23 cellular contexts compared by ENCODE assay signal in genomic region chr4:95998311-95998710, GRCh38.
DNase-seq lines count a peak whose midpoint lies in the region; ATAC-seq, FAIRE-seq and TF ChIP-seq lines count a peak whose summit lies in the region.
"Had no signal": no experiment of that assay in that cellular context is flagged by ENCODE, and none has a peak within 500 bp of the region (broad histone marks: within the 10 kb centered on the region; RNA-seq: fewer than 3 reads in every experiment).

No MANE protein-coding gene starts in this region.

- 75% methylated on average over 2 of the region's 2 CpGs for WGBS in mesenchymal stem cell
- WGBS in esophagus squamous epithelium, 2 donors = 66 to 84% methylated on average over 2 of the region's 2 CpGs

- DNase-seq in DMS53 (lab: John Stamatoyannopoulos, UW) = peak; percentile 34
- DNase-seq in DMS53 treated with DMSO at 0.1 percent for 48 hours (lab: John Stamatoyannopoulos, UW; ENCODE audit: unreplicated experiment) = no peak
- peak; percentile 78 for DNase-seq in NCI-H226
- peak; percentile 61 for DNase-seq in bronchial epithelial cell (ENCODE audit: low read depth)
- peak; percentile 33 for DNase-seq in mesenchymal stem cell
- DNase-seq in esophagus squamous epithelium (lab: John Stamatoyannopoulos, UW) = no peak
- no peak for DNase-seq in HuH-7.5 (ENCODE audit: low spot score)
- DNase-seq: Calu3; CD4-positive, CD25-positive, alpha-beta regulatory T cell; DMS79; MM.1S; NCI-H1417 treated with DMSO at 0.1 percent for 48 hours; NCI-H2029; NCI-H510A treated with DMSO at 0.1 percent for 48 hours; NCI-H82; Right ventricle myocardium superior had no signal

- H3K9me3 ChIP-seq in mesenchymal stem cell (ENCODE audit: control insufficient read depth, low read length) (no peaks in the 10 kb centered on the region), esophagus squamous epithelium (no peaks in the 10 kb centered on the region)

- H3K27ac ChIP-seq in mesenchymal stem cell (ENCODE audit: low read length, poor library complexity, severe bottlenecking) (no peak overlapping the region), esophagus squamous epithelium (no peak overlapping the region)
- H3K27ac ChIP-seq: 22Rv1, KMS-11, SK-N-MC had no signal

- H3K27me3 ChIP-seq in bronchial epithelial cell (ENCODE audit: control insufficient read depth, insufficient read depth, low read length) = no peaks in the 10 kb centered on the region
- no peaks in the 10 kb centered on the region for H3K27me3 ChIP-seq in mesenchymal stem cell (ENCODE audit: control insufficient read depth in 1 of 2, insufficient read depth in 1 of 2, low read length in 2 of 2)
- no peaks in the 10 kb centered on the region for H3K27me3 ChIP-seq in esophagus squamous epithelium

- no peak overlapping the region for H3K18ac ChIP-seq in mesenchymal stem cell (ENCODE audit: low read depth in 1 of 2, low read length in 2 of 2)

- no peak for ATAC-seq in GM21576 (IDR thresholded peaks at IDR 0.05; ENCODE audit: unreplicated experiment)
- ATAC-seq: HCT116, HepG2, Panc1 had no signal

- H4K91ac ChIP-seq in mesenchymal stem cell (ENCODE audit: low read length) = no peak overlapping the region

- H3K4me1 ChIP-seq in mesenchymal stem cell (ENCODE audit: control insufficient read depth, insufficient read depth, low read depth, low read length) (no peaks in the 10 kb centered on the region), esophagus squamous epithelium (no peaks in the 10 kb centered on the region)

- no peaks in the 10 kb centered on the region for H3K36me3 ChIP-seq in bronchial epithelial cell (ENCODE audit: control insufficient read depth, insufficient read depth, low read length)
- no peaks in the 10 kb centered on the region for H3K36me3 ChIP-seq in mesenchymal stem cell (ENCODE audit: control insufficient read depth in 1 of 2, insufficient read depth in 2 of 2, low read depth in 1 of 2, low read length in 2 of 2)
- no peaks in the 10 kb centered on the region for H3K36me3 ChIP-seq in esophagus squamous epithelium

- TF ChIP-seq CTCF in bronchial epithelial cell (IDR thresholded peaks at IDR 0.05; ENCODE audit: insufficient read depth, low read length, severe bottlenecking) (no peak), esophagus squamous epithelium (IDR thresholded peaks at IDR 0.05) (no peak)

- H3K4me3 ChIP-seq in bronchial epithelial cell (ENCODE audit: low read depth, low read length) (no peak overlapping the region), mesenchymal stem cell (ENCODE audit: insufficient read depth in 1 of 2, low read depth in 1 of 2, low read length in 2 of 2) (no peak overlapping the region), esophagus squamous epithelium (no peak overlapping the region)
- H3K4me3 ChIP-seq: SK-N-MC had no signal

- FAIRE-seq in bronchial epithelial cell (lab: Jason Lieb, UNC) = no peak
- FAIRE-seq: HepG2 had no signal

- no peak overlapping the region for H4K8ac ChIP-seq in mesenchymal stem cell (ENCODE audit: low read length)

- no peak overlapping the region for H2BK15ac ChIP-seq in mesenchymal stem cell (ENCODE audit: low read depth, poor library complexity, severe bottlenecking)

- H2BK12ac ChIP-seq in mesenchymal stem cell (ENCODE audit: low read length in 2 of 2) = no peak overlapping the region

- no peak overlapping the region for H2BK5ac ChIP-seq in mesenchymal stem cell (ENCODE audit: low read depth, low read length, poor library complexity, severe bottlenecking)

- TF ChIP-seq POLR2A in esophagus squamous epithelium (IDR thresholded peaks at IDR 0.05) = no peak

- intact Hi-C loops in esophagus squamous epithelium (cut with DNase I) = no loop called here

- H3K23ac ChIP-seq in mesenchymal stem cell (ENCODE audit: low read length in 2 of 2) = no peak overlapping the region

- H3K4me2 ChIP-seq in mesenchymal stem cell (ENCODE audit: low read length, poor library complexity, severe bottlenecking) = no peak overlapping the region
- H3K4me2 ChIP-seq: KMS-11 had no signal

- H3K9ac ChIP-seq in mesenchymal stem cell (ENCODE audit: low read length) = no peak overlapping the region
- H3K9ac ChIP-seq: KMS-11 had no signal

- H3K79me1 ChIP-seq in mesenchymal stem cell (replicated peaks; ENCODE audit: low read length, poor library complexity, severe bottlenecking) = no peaks in the 10 kb centered on the region

- H3K4ac ChIP-seq in mesenchymal stem cell (ENCODE audit: low read depth in 1 of 2, low read length in 2 of 2) = no peak overlapping the region

- H2BK120ac ChIP-seq in mesenchymal stem cell (ENCODE audit: low read depth, low read length) = no peak overlapping the region

- H2AK5ac ChIP-seq in mesenchymal stem cell (ENCODE audit: low read length, severe bottlenecking) = no peak overlapping the region

- no peak overlapping the region for H2AFZ ChIP-seq in mesenchymal stem cell (ENCODE audit: low read depth, low read length)

- H3K14ac ChIP-seq in mesenchymal stem cell (ENCODE audit: low read length in 2 of 2) = no peak overlapping the region

Comparison
In these comparisons a context has a peak if more than half of its experiments do, and no peak if none do; other contexts are left out.
1. DNase-seq: peak in DMS53 (single experiment), NCI-H226 (single experiment), bronchial epithelial cell (single experiment) and mesenchymal stem cell (single experiment); none in DMS53 treated with DMSO at 0.1 percent for 48 hours (single experiment), esophagus squamous epithelium (single experiment) and HuH-7.5 (single experiment).